ENCODE assay signal across 1 cellular context in genomic region chr11:76293189-76293631, GRCh38.
TF ChIP-seq lines count a peak whose summit lies in the region.

No MANE protein-coding gene starts in this region.

TF ChIP-seq in GM12878, 131 proteins besides CTCF, POLR2A, EP300 and RAD21 (continued from another document and continues in another):
- no peak for TF ChIP-seq CEBPZ (IDR thresholded peaks at IDR 0.05; ENCODE audit: low read depth, low read length)
- TF ChIP-seq SP1 (IDR thresholded peaks at IDR 0.05; ENCODE audit: low read depth, low read length): no peak
- peak; percentile 90 for TF ChIP-seq RUNX3 (IDR thresholded peaks at IDR 0.05; ENCODE audit: low read length)
- no peak for TF ChIP-seq TAF1 (IDR thresholded peaks at IDR 0.05; ENCODE audit: borderline replicate concordance, low read depth, low read length)
- TF ChIP-seq RBBP5 (conservative IDR thresholded peaks at IDR 0.05): no peak
- no peak for TF ChIP-seq CEBPB (IDR thresholded peaks at IDR 0.05; ENCODE audit: borderline replicate concordance in 1 of 2, low read depth in 2 of 2, low read length in 2 of 2)
- 0 out of 2 replicates have a peak, but pooled peaks have one; percentile 24 for TF ChIP-seq NR2F1 (conservative IDR thresholded peaks at IDR 0.05)
- TF ChIP-seq LARP7 (IDR thresholded peaks at IDR 0.05): no peak
- TF ChIP-seq SMC3 (IDR thresholded peaks at IDR 0.05; ENCODE audit: borderline replicate concordance, low read length): no peak
- TF ChIP-seq CHD1 (IDR thresholded peaks at IDR 0.05; ENCODE audit: low read depth, low read length): no peak
- TF ChIP-seq ZBED1 (IDR thresholded peaks at IDR 0.05; ENCODE audit: borderline replicate concordance): no peak
- TF ChIP-seq SIX5 (IDR thresholded peaks at IDR 0.05; ENCODE audit: low read depth, low read length, severe bottlenecking): no peak
- TF ChIP-seq RAD51 (IDR thresholded peaks at IDR 0.05): no peak
- no peak for TF ChIP-seq PBX3 (IDR thresholded peaks at IDR 0.05; ENCODE audit: insufficient replicate concordance, low read depth, low read length)
- TF ChIP-seq YBX1 (IDR thresholded peaks at IDR 0.05): no peak
- TF ChIP-seq TCF7 (IDR thresholded peaks at IDR 0.05; ENCODE audit: borderline replicate concordance): no peak
- no peak for TF ChIP-seq SMAD1 (IDR thresholded peaks at IDR 0.05; ENCODE audit: low read depth, partially characterized antibody)
- TF ChIP-seq ZNF217 (IDR thresholded peaks at IDR 0.05): no peak
- no peak for TF ChIP-seq BCLAF1 (IDR thresholded peaks at IDR 0.05)
- TF ChIP-seq IRF5 (IDR thresholded peaks at IDR 0.05; ENCODE audit: borderline replicate concordance): no peak
- TF ChIP-seq ZBTB33 (IDR thresholded peaks at IDR 0.05): no peak
- TF ChIP-seq SRF (IDR thresholded peaks at IDR 0.05; ENCODE audit: low read depth in 2 of 2, low read length in 2 of 2): no peak
- TF ChIP-seq ETV6 (conservative IDR thresholded peaks at IDR 0.05 in 1 of 2, IDR thresholded peaks at IDR 0.05 in 1 of 2; ENCODE audit: borderline replicate concordance in 1 of 2, low read depth in 1 of 2): peak in 1 of 2 experiments; percentile 47; a peak in 1 of 4 replicates
- TF ChIP-seq, protein P1, sequence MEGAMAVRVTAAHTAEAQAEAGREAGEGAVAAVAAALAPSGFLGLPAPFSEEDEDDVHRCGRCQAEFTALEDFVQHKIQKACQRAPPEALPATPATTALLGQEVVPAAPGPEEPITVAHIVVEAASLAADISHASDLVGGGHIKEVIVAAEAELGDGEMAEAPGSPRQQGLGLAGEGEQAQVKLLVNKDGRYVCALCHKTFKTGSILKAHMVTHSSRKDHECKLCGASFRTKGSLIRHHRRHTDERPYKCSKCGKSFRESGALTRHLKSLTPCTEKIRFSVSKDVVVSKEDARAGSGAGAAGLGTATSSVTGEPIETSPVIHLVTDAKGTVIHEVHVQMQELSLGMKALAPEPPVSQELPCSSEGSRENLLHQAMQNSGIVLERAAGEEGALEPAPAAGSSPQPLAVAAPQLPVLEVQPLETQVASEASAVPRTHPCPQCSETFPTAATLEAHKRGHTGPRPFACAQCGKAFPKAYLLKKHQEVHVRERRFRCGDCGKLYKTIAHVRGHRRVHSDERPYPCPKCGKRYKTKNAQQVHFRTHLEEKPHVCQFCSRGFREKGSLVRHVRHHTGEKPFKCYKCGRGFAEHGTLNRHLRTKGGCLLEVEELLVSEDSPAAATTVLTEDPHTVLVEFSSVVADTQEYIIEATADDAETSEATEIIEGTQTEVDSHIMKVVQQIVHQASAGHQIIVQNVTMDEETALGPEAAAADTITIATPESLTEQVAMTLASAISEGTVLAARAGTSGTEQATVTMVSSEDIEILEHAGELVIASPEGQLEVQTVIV (IDR thresholded peaks at IDR 0.05; ENCODE audit: borderline replicate concordance, partially characterized antibody): no peak
- TF ChIP-seq ZNF384 (IDR thresholded peaks at IDR 0.05; ENCODE audit: borderline replicate concordance, low read depth, low read length): no peak
- no peak for TF ChIP-seq PRDM15 (CRISPR knock-in tag; IDR thresholded peaks at IDR 0.05)
- TF ChIP-seq ZNF274 (IDR thresholded peaks at IDR 0.05; ENCODE audit: insufficient read depth, insufficient read length): no peak
- TF ChIP-seq ZBTB40 (IDR thresholded peaks at IDR 0.05; ENCODE audit: borderline replicate concordance): no peak
- TF ChIP-seq SIN3A (IDR thresholded peaks at IDR 0.05; ENCODE audit: low read depth, low read length): no peak
